Comparison of ENCODE assay signal across 29 cellular contexts in the genomic region with DNA sequence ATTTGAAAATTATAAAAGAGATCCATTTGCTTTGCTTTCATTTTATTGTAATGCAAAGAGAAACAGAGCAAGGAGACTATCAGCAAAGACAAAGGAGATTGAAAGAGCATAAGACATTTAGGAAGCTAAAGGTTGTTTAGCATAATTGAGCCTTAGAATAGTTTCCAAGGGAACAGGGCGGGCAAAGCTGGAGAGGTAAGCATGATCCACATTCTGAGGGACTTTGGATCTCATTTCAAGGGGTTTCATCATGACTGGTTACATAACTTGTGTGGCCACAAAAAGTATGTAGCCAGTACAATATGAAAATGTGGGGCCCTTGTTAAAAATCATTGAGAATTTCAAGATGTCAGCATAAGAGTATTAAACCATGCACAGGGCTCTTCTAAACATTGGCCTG.
A peak's percentile ranks its signal among the peaks of the same experiment; 100 is the strongest.
DNase-seq lines count a peak whose midpoint lies in the region; ATAC-seq, FAIRE-seq and TF ChIP-seq lines count a peak whose summit lies in the region.
"Had no signal": no experiment of that assay in that cellular context is flagged by ENCODE, and none has a peak within 500 bp of the region (broad histone marks: within the 10 kb centered on the region; RNA-seq: fewer than 3 reads in every experiment).

No MANE protein-coding gene starts in this region.

- TF ChIP-seq RAD21 in HepG2 (CRISPR knock-in tag; IDR thresholded peaks at IDR 0.05) = no peak

- intact Hi-C loops in HepG2 (cut with micrococcal nuclease; ENCODE audit: unreplicated experiment) = no loop called here

- H3K9me3 ChIP-seq in GM23248 (ENCODE audit: low read depth) = no peaks in the 10 kb centered on the region
- H3K9me3 ChIP-seq in HepG2 (ENCODE audit: low read length) = no peaks in the 10 kb centered on the region
- H3K9me3 ChIP-seq: colonic mucosa, heart left ventricle, Peyer's patch, prostate gland, uterus had no signal

- H3K4me3 ChIP-seq in GM23248 (no peak overlapping the region), HepG2 (replicated peaks in 1 of 3; ENCODE audit: insufficient read depth in 1 of 3, low read depth in 2 of 3, low read length in 3 of 3) (no peak overlapping the region)
- H3K4me3 ChIP-seq: colonic mucosa, heart left ventricle, Peyer's patch, prostate gland, uterus had no signal

- H3K9ac ChIP-seq in GM23248 = no peak overlapping the region
- H3K9ac ChIP-seq in HepG2 (ENCODE audit: insufficient read depth, low read depth, low read length) = no peak overlapping the region

- H3K36me3 Mint-ChIP-seq in activated naive CD8-positive, alpha-beta T cell treated with anti-CD3 and anti-CD28 coated beads, Interleukin-2, amount 50 U/mL, for 24 hours (ENCODE audit: low read depth) = peaks cover 3% of the 10 kb centered on the region

- H3K4me1 ChIP-seq in GM23248 (ENCODE audit: insufficient read depth) (no peaks in the 10 kb centered on the region), HepG2 (ENCODE audit: insufficient read depth, low read length) (0 out of 2 replicates have a peak, but pooled peaks cover 5% of the 10 kb centered on the region)
- H3K4me1 ChIP-seq: colonic mucosa, foreskin keratinocyte, heart left ventricle, Peyer's patch, prostate gland, uterus had no signal

- TF ChIP-seq POLR2A in HepG2 (IDR thresholded peaks at IDR 0.05; ENCODE audit: insufficient read depth in 1 of 2, low read depth in 2 of 2, low read length in 2 of 2) = no peak

- CTCF ChIA-PET in HepG2 (lab: Yijun Ruan, JAX; ENCODE audit: low intra/inter-chr PET ratio, low total read pairs) = no interaction called here

- H3K9me2 ChIP-seq in GM23248 (ENCODE audit: insufficient read depth) = no peaks in the 10 kb centered on the region

- H3K4me2 ChIP-seq in GM23248 (ENCODE audit: unreplicated experiment) (no peak overlapping the region), HepG2 (ENCODE audit: low read depth, low read length) (no peak overlapping the region)

- H3K4me1 Mint-ChIP-seq in activated naive CD8-positive, alpha-beta T cell treated with anti-CD3 and anti-CD28 coated beads, Interleukin-2, amount 50 U/mL, for 24 hours = no peaks in the 10 kb centered on the region

- WGBS in GM23248 (ENCODE audit: low coverage in 1 of 2, low lambda C conversion rate in 2 of 2, missing lambda C conversion rate in 2 of 2), 2 experiments = 93 to 100% methylated on average over 1 of the region's 1 CpG
- 100% methylated on average over 1 of the region's 1 CpG for WGBS in HepG2 (ENCODE audit: low lambda C conversion rate)

- H3F3A ChIP-seq in GM23248 (ENCODE audit: insufficient read depth) = no peaks in the 10 kb centered on the region

- no peak overlapping the region for H3K27ac Mint-ChIP-seq in activated naive CD8-positive, alpha-beta T cell treated with anti-CD3 and anti-CD28 coated beads, Interleukin-2, amount 50 U/mL, for 24 hours
- H3K27ac Mint-ChIP-seq: activated naive CD4-positive, alpha-beta T cell treated with anti-CD3 and anti-CD28 coated beads for 36 hours; activated T-helper 1 cell treated with anti-CD3 and anti-CD28 coated beads, Interleukin-12 subunit alpha, Interleukin-12 subunit beta, Interleukin-2, Interleukin-4 antibody, amounts not matched to agents 30 ng/mL and 10 ng/mL and 1 ng/mL, durations not matched to agents 14 hours and 24 hours and 36 hours; stimulated activated naive CD8-positive, alpha-beta T cell treated with anti-CD3 and anti-CD28 coated beads, Interleukin-15, Interleukin-2, amounts not matched to agents 100 ng/mL and 50 ng/mL, for 24 hours had no signal

- peak; percentile 54 for FAIRE-seq in HepG2 (lab: Jason Lieb, UNC)
- FAIRE-seq: bronchial epithelial cell, D721Med had no signal

- no peak for ATAC-seq in HepG2
- ATAC-seq in GM19023 (IDR thresholded peaks at IDR 0.05; ENCODE audit: unreplicated experiment) = no peak
- no peak for ATAC-seq in activated naive CD8-positive, alpha-beta T cell treated with anti-CD3 and anti-CD28 coated beads, Interleukin-2, amount 50 U/mL, for 24 hours
- ATAC-seq: foreskin keratinocyte, HCT116, heart left ventricle, left colon had no signal

- H3K36me3 ChIP-seq in GM23248 (ENCODE audit: low read depth) (no peaks in the 10 kb centered on the region), HepG2 (replicated peaks in 1 of 2; ENCODE audit: control insufficient read depth in 1 of 2, insufficient read depth in 2 of 2, low read length in 2 of 2) (no peaks in the 10 kb centered on the region)
- H3K36me3 ChIP-seq: colonic mucosa, heart left ventricle, Peyer's patch, prostate gland, uterus had no signal

- H2AFZ ChIP-seq in GM23248 = no peak overlapping the region
- H2AFZ ChIP-seq in HepG2 (ENCODE audit: low read length) = no peak overlapping the region

- H3K27me3 ChIP-seq in GM23248 (replicated peaks; ENCODE audit: insufficient read depth) = no peaks in the 10 kb centered on the region
- H3K27me3 ChIP-seq in HepG2 (ENCODE audit: control insufficient read depth in 1 of 2, insufficient read depth in 2 of 2, low read length in 2 of 2) = no peaks in the 10 kb centered on the region
- H3K27me3 ChIP-seq: colonic mucosa, foreskin keratinocyte, heart left ventricle, Peyer's patch, uterus had no signal

- H3K79me2 ChIP-seq in GM23248 (ENCODE audit: insufficient read depth) (no peaks in the 10 kb centered on the region), HepG2 (ENCODE audit: insufficient read depth, low read length) (no peaks in the 10 kb centered on the region)

- TF ChIP-seq EP300 in HepG2 (IDR thresholded peaks at IDR 0.05; ENCODE audit: low read depth in 2 of 2, low read length in 2 of 2) = no peak
- no peak for TF ChIP-seq EP300 in HepG2 (CRISPR knock-in tag; IDR thresholded peaks at IDR 0.05; ENCODE audit: borderline replicate concordance)

- H3K27me3 Mint-ChIP-seq in activated naive CD8-positive, alpha-beta T cell treated with anti-CD3 and anti-CD28 coated beads, Interleukin-2, amount 50 U/mL, for 24 hours = no peaks in the 10 kb centered on the region
- H3K27me3 Mint-ChIP-seq: stimulated activated naive CD8-positive, alpha-beta T cell treated with anti-CD3 and anti-CD28 coated beads, Interleukin-15, Interleukin-2, amounts not matched to agents 100 ng/mL and 50 ng/mL, for 24 hours had no signal

- in situ Hi-C loops in GM23248 (cut with MboI) (no loop called here), HepG2 (cut with HindIII; ENCODE audit: extremely low pct_ligation_motif_present, low pct_unique_long_range_greater_than_20kb) (no loop called here)

- H3K27ac ChIP-seq in GM23248 (no peak overlapping the region), HepG2 (ENCODE audit: extremely low read length, insufficient read depth, low read length) (no peak overlapping the region)
- H3K27ac ChIP-seq: colonic mucosa, foreskin keratinocyte, heart left ventricle, Peyer's patch, prostate gland, uterus had no signal

- no peaks in the 10 kb centered on the region for H3K9me3 Mint-ChIP-seq in activated naive CD8-positive, alpha-beta T cell treated with anti-CD3 and anti-CD28 coated beads, Interleukin-2, amount 50 U/mL, for 24 hours
- H3K9me3 Mint-ChIP-seq: activated naive CD4-positive, alpha-beta T cell treated with anti-CD3 and anti-CD28 coated beads for 36 hours; activated T-helper 1 cell treated with anti-CD3 and anti-CD28 coated beads, Interleukin-12 subunit alpha, Interleukin-12 subunit beta, Interleukin-2, Interleukin-4 antibody, amounts not matched to agents 30 ng/mL and 10 ng/mL and 1 ng/mL, durations not matched to agents 14 hours and 24 hours and 36 hours; stimulated activated naive CD8-positive, alpha-beta T cell treated with anti-CD3 and anti-CD28 coated beads, Interleukin-15, Interleukin-2, amounts not matched to agents 100 ng/mL and 50 ng/mL, for 24 hours had no signal

- POLR2A ChIA-PET in HepG2 (lab: Yijun Ruan, JAX) = no interaction called here

- H3K4me3 Mint-ChIP-seq in activated naive CD8-positive, alpha-beta T cell treated with anti-CD3 and anti-CD28 coated beads, Interleukin-2, amount 50 U/mL, for 24 hours = no peak overlapping the region
- H3K4me3 Mint-ChIP-seq: activated naive CD4-positive, alpha-beta T cell treated with anti-CD3 and anti-CD28 coated beads for 36 hours; activated T-helper 1 cell treated with anti-CD3 and anti-CD28 coated beads, Interleukin-12 subunit alpha, Interleukin-12 subunit beta, Interleukin-2, Interleukin-4 antibody, amounts not matched to agents 30 ng/mL and 10 ng/mL and 1 ng/mL, durations not matched to agents 14 hours and 24 hours and 36 hours; stimulated activated naive CD8-positive, alpha-beta T cell treated with anti-CD3 and anti-CD28 coated beads, Interleukin-15, Interleukin-2, amounts not matched to agents 100 ng/mL and 50 ng/mL, for 24 hours had no signal

- no peaks in the 10 kb centered on the region for H4K20me1 ChIP-seq in GM23248 (ENCODE audit: insufficient read depth)
- H4K20me1 ChIP-seq in HepG2 (ENCODE audit: insufficient read depth, low read length) = no peaks in the 10 kb centered on the region

- no TSS peak for BruUV-seq in HepG2 (replicated peaks; lab: Mats Ljungman, UMichigan)

- DNase-seq in GM23248 (peak; percentile 0), NCI-H1436 (lab: John Stamatoyannopoulos, UW) (peak; percentile 2), dedifferentiated amniotic fluid mesenchymal stem cell (ENCODE audit: extremely low spot score) (peak; percentile 46), HepG2 (ENCODE audit: low spot score) (peak; percentile 14), KG1 (lab: John Stamatoyannopoulos, UW) (no peak), DMS 273 treated with DMSO at 0.1 percent for 48 hours (lab: John Stamatoyannopoulos, UW) (no peak)
- DNase-seq in activated naive CD8-positive, alpha-beta T cell treated with anti-CD3 and anti-CD28 coated beads, Interleukin-2, amount 50 U/mL, for 24 hours = no peak
- DNase-seq: activated CD4-positive, alpha-beta T cell treated with anti-CD3 and anti-CD28 coated beads, Interleukin-2, amount 50 U/mL, for 48 hours; activated naive CD4-positive, alpha-beta T cell treated with anti-CD3 and anti-CD28 coated beads for 36 hours; amniotic stem cell; C1 segment of cervical spinal cord; colonic mucosa; effector memory CD4-positive, alpha-beta T cell; foreskin keratinocyte; heart left ventricle; left colon; NCI-H1092 treated with DMSO at 0.1 percent for 48 hours; NCI-H1930; NCI-H526 treated with DMSO at 0.1 percent for 48 hours; Peyer's patch; SHP77 treated with DMSO at 0.1 percent for 48 hours; uterus had no signal

- no peak for TF ChIP-seq CTCF in HepG2 (CRISPR knock-in tag; IDR thresholded peaks at IDR 0.05)

TF ChIP-seq in HepG2, 621 proteins besides CTCF, POLR2A, EP300 and RAD21 (continues in another document):
- no peak for TF ChIP-seq SNAI1 (CRISPR knock-in tag; IDR thresholded peaks at IDR 0.05; ENCODE audit: borderline replicate concordance)
- TF ChIP-seq, protein P1, sequence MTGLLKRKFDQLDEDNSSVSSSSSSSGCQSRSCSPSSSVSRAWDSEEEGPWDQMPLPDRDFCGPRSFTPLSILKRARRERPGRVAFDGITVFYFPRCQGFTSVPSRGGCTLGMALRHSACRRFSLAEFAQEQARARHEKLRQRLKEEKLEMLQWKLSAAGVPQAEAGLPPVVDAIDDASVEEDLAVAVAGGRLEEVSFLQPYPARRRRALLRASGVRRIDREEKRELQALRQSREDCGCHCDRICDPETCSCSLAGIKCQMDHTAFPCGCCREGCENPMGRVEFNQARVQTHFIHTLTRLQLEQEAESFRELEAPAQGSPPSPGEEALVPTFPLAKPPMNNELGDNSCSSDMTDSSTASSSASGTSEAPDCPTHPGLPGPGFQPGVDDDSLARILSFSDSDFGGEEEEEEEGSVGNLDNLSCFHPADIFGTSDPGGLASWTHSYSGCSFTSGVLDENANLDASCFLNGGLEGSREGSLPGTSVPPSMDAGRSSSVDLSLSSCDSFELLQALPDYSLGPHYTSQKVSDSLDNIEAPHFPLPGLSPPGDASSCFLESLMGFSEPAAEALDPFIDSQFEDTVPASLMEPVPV (CRISPR knock-in tag; IDR thresholded peaks at IDR 0.05) = no peak

Comparison
In these comparisons a context has a peak if more than half of its experiments do, and no peak if none do; other contexts are left out.
1. DNase-seq: peak in GM23248 (single experiment), NCI-H1436 (single experiment), dedifferentiated amniotic fluid mesenchymal stem cell (single experiment) and HepG2 (single experiment); none in activated naive CD8-positive, alpha-beta T cell treated with anti-CD3 and anti-CD28 coated beads, Interleukin-2, amount 50 U/mL, for 24 hours (single experiment), KG1 (single experiment) and DMS 273 treated with DMSO at 0.1 percent for 48 hours (single experiment).